Comparison of ENCODE assay signal across 1 cellular context in the genomic region with DNA sequence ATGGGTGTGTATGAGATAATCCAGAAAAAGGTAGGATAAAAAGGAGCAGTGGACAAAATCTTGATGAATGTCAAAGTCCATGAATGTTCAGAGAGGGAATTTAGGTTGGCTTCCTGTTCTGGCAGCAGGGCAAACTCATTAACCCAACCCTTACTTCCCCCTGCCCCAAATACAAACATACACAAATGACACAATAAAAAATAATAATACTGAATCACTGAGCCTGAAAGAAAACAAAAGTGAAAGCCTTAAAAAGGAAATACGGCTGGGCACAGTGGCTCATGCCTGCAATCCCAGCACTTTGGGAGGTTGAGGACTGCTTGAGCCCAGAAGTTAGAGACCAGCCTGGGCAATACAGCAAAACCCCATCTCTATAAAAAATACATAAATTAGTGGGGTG.
TF ChIP-seq lines count a peak whose summit lies in the region.

No MANE protein-coding gene starts in this region.

TF ChIP-seq in HepG2, 621 proteins besides CTCF, POLR2A, EP300 and RAD21:
- TF ChIP-seq, protein P1, sequence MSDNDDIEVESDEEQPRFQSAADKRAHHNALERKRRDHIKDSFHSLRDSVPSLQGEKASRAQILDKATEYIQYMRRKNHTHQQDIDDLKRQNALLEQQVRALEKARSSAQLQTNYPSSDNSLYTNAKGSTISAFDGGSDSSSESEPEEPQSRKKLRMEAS (IDR thresholded peaks at IDR 0.05) = no peak
- no peak for TF ChIP-seq ZFP90 (CRISPR knock-in tag; IDR thresholded peaks at IDR 0.05; ENCODE audit: borderline replicate concordance)
- no peak for TF ChIP-seq ZSCAN12 (CRISPR knock-in tag; IDR thresholded peaks at IDR 0.05)
- TF ChIP-seq EZH2 (conservative IDR thresholded peaks at IDR 0.05; ENCODE audit: low read depth, low read length) = no peak
- TF ChIP-seq ZNF230 (CRISPR knock-in tag; IDR thresholded peaks at IDR 0.05) = no peak
